In genomic region chr6:100228437-100229424, GRCh38 we compare ENCODE assay signal across 8 cellular contexts.
DNase-seq lines count a peak whose midpoint lies in the region; ATAC-seq and TF ChIP-seq lines count a peak whose summit lies in the region.

No MANE protein-coding gene starts in this region.

- ATAC-seq in GM18868 (IDR thresholded peaks at IDR 0.05; ENCODE audit: unreplicated experiment) (peak; percentile 99), HG03097 (IDR thresholded peaks at IDR 0.05; ENCODE audit: low FRiP score, unreplicated experiment) (peak; percentile 100)

- no peaks in the 10 kb centered on the region for H3K9me3 ChIP-seq in mononuclear cell (ENCODE audit: low read depth, low read length)

- H3K4me1 ChIP-seq in mononuclear cell (ENCODE audit: insufficient read depth, low read length), result no peaks in the 10 kb centered on the region

- H3K4me3 ChIP-seq in epithelial cell of proximal tubule (ENCODE audit: low read depth, low read length) (peak overlapping the region; percentile 62), mononuclear cell (ENCODE audit: low read length) (peak overlapping the region; percentile 21)

- H3K27me3 ChIP-seq in mononuclear cell (ENCODE audit: insufficient read depth, low read length), result peaks cover 11% of the 10 kb centered on the region

- DNase-seq in AG09319 (ENCODE audit: extremely low read depth, low read depth), result peak; percentile 16
- DNase-seq in NCI-H526 (lab: John Stamatoyannopoulos, UW), result peak; percentile 36 to 73
- peak; percentile 59 for DNase-seq in activated CD8-positive, alpha-beta memory T cell treated with anti-CD3 and anti-CD28 coated beads for 24 hours
- DNase-seq in epithelial cell of proximal tubule (ENCODE audit: low read depth), result no peak
- peak; percentile 29 to 62 for DNase-seq in stimulated activated CD8-positive, alpha-beta memory T cell treated with anti-CD3 and anti-CD28 coated beads, Interleukin-7, amount 100 ng/mL, for 48 hours (ENCODE audit: extremely low read depth in 1 of 2, low read depth in 1 of 2)

- TF ChIP-seq CTCF in AG09319 (IDR thresholded peaks at IDR 0.05; ENCODE audit: low read depth, low read length) (peak; percentile 31), epithelial cell of proximal tubule (conservative IDR thresholded peaks at IDR 0.05; ENCODE audit: low read depth, low read length) (no peak)
